In the genomic region with DNA sequence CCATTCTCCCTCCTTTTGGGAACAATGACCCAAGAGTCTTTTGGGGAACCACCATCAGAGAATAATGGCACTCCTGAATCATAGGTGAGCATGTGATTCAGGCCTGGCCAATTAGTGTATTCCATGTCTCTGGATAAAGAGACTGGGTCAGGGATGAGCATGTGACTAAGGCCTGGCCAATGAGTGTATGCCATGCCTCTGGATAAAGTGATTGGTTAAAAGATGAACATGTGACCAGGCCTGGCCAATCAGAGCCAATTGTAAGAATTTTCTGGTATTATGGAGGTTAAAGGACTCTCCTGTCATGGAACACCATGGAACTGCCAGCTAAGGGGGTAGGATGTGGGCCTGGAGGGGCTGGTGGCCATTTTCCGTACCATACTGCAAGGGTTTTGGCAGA, we compare ENCODE assay signal across 3 cellular contexts.
TF ChIP-seq lines count a peak whose summit lies in the region.

No MANE protein-coding gene starts in this region.

TF ChIP-seq in A549, 52 proteins besides CTCF, POLR2A, EP300 and RAD21:
- TF ChIP-seq NPAS2 (CRISPR knock-in tag; IDR thresholded peaks at IDR 0.05; ENCODE audit: borderline replicate concordance) = no peak
- TF ChIP-seq RNF2 (IDR thresholded peaks at IDR 0.05; ENCODE audit: borderline replicate concordance, low read depth) = no peak
- TF ChIP-seq, protein P1, sequence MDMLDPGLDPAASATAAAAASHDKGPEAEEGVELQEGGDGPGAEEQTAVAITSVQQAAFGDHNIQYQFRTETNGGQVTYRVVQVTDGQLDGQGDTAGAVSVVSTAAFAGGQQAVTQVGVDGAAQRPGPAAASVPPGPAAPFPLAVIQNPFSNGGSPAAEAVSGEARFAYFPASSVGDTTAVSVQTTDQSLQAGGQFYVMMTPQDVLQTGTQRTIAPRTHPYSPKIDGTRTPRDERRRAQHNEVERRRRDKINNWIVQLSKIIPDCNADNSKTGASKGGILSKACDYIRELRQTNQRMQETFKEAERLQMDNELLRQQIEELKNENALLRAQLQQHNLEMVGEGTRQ (IDR thresholded peaks at IDR 0.05) = peak; percentile 76
- TF ChIP-seq ZFP36 (IDR thresholded peaks at IDR 0.05; ENCODE audit: borderline replicate concordance, partially characterized antibody) = no peak
- TF ChIP-seq EHMT2 (IDR thresholded peaks at IDR 0.05; ENCODE audit: low read depth) = no peak
- TF ChIP-seq, protein P2, sequence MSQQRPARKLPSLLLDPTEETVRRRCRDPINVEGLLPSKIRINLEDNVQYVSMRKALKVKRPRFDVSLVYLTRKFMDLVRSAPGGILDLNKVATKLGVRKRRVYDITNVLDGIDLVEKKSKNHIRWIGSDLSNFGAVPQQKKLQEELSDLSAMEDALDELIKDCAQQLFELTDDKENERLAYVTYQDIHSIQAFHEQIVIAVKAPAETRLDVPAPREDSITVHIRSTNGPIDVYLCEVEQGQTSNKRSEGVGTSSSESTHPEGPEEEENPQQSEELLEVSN (IDR thresholded peaks at IDR 0.05; ENCODE audit: borderline replicate concordance, low read depth) = no peak
- no peak for TF ChIP-seq SMC3 (IDR thresholded peaks at IDR 0.05)

TF ChIP-seq in HCT116, 20 proteins besides CTCF, POLR2A, EP300 and RAD21:
- TF ChIP-seq TCF7L2 (IDR thresholded peaks at IDR 0.05; ENCODE audit: borderline replicate concordance, extremely low read depth, insufficient read depth, insufficient read length) = no peak
- TF ChIP-seq, protein P3, sequence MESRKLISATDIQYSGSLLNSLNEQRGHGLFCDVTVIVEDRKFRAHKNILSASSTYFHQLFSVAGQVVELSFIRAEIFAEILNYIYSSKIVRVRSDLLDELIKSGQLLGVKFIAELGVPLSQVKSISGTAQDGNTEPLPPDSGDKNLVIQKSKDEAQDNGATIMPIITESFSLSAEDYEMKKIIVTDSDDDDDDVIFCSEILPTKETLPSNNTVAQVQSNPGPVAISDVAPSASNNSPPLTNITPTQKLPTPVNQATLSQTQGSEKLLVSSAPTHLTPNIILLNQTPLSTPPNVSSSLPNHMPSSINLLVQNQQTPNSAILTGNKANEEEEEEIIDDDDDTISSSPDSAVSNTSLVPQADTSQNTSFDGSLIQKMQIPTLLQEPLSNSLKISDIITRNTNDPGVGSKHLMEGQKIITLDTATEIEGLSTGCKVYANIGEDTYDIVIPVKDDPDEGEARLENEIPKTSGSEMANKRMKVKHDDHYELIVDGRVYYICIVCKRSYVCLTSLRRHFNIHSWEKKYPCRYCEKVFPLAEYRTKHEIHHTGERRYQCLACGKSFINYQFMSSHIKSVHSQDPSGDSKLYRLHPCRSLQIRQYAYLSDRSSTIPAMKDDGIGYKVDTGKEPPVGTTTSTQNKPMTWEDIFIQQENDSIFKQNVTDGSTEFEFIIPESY (IDR thresholded peaks at IDR 0.05; ENCODE audit: extremely low read depth, insufficient replicate concordance, low read length) = no peak
- no peak for TF ChIP-seq SIN3A (IDR thresholded peaks at IDR 0.05; ENCODE audit: low read depth)
- no peak for TF ChIP-seq JUND (IDR thresholded peaks at IDR 0.05)
- TF ChIP-seq EGR1 (IDR thresholded peaks at IDR 0.05; ENCODE audit: low read depth) = no peak
- TF ChIP-seq CBX3 (IDR thresholded peaks at IDR 0.05; ENCODE audit: low read depth) = no peak
- TF ChIP-seq SRF (IDR thresholded peaks at IDR 0.05; ENCODE audit: low read depth) = no peak
- TF ChIP-seq YY1 (IDR thresholded peaks at IDR 0.05; ENCODE audit: extremely low read depth, insufficient replicate concordance, low read depth, low read length) = no peak
- TF ChIP-seq ZNF274 (IDR thresholded peaks at IDR 0.05; ENCODE audit: low read depth, low read length) = no peak
- TF ChIP-seq SP1 (IDR thresholded peaks at IDR 0.05; ENCODE audit: low read depth) = no peak
- TF ChIP-seq, protein P4, sequence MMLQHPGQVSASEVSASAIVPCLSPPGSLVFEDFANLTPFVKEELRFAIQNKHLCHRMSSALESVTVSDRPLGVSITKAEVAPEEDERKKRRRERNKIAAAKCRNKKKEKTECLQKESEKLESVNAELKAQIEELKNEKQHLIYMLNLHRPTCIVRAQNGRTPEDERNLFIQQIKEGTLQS (IDR thresholded peaks at IDR 0.05) = no peak
- no peak for TF ChIP-seq ZFX (IDR thresholded peaks at IDR 0.05)
- TF ChIP-seq, protein P5, sequence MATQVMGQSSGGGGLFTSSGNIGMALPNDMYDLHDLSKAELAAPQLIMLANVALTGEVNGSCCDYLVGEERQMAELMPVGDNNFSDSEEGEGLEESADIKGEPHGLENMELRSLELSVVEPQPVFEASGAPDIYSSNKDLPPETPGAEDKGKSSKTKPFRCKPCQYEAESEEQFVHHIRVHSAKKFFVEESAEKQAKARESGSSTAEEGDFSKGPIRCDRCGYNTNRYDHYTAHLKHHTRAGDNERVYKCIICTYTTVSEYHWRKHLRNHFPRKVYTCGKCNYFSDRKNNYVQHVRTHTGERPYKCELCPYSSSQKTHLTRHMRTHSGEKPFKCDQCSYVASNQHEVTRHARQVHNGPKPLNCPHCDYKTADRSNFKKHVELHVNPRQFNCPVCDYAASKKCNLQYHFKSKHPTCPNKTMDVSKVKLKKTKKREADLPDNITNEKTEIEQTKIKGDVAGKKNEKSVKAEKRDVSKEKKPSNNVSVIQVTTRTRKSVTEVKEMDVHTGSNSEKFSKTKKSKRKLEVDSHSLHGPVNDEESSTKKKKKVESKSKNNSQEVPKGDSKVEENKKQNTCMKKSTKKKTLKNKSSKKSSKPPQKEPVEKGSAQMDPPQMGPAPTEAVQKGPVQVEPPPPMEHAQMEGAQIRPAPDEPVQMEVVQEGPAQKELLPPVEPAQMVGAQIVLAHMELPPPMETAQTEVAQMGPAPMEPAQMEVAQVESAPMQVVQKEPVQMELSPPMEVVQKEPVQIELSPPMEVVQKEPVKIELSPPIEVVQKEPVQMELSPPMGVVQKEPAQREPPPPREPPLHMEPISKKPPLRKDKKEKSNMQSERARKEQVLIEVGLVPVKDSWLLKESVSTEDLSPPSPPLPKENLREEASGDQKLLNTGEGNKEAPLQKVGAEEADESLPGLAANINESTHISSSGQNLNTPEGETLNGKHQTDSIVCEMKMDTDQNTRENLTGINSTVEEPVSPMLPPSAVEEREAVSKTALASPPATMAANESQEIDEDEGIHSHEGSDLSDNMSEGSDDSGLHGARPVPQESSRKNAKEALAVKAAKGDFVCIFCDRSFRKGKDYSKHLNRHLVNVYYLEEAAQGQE (IDR thresholded peaks at IDR 0.05; ENCODE audit: low read depth) = no peak
- no peak for TF ChIP-seq POLR2AphosphoS5 (IDR thresholded peaks at IDR 0.05; ENCODE audit: low read depth, low read length)
- no peak for TF ChIP-seq EZH2phosphoT487 (IDR thresholded peaks at IDR 0.05; ENCODE audit: borderline replicate concordance)
TF ChIP-seq in HCT116: peak in this region for 0.

TF ChIP-seq in H1, 55 proteins besides CTCF, POLR2A, EP300 and RAD21:
- TF ChIP-seq, protein P1 (IDR thresholded peaks at IDR 0.05; ENCODE audit: low read length) = peak; percentile 67
- no peak for TF ChIP-seq GTF2F1 (IDR thresholded peaks at IDR 0.05; ENCODE audit: borderline replicate concordance, low read depth, low read length)
